Comparison of ENCODE assay signal across 18 cellular contexts in genomic region chr17:63528183-63528582, GRCh38. TPM values are rescaled to one million over a fixed set of nuclear protein-coding genes. Genes with fewer than 3 reads are reported as not detected.
DNase-seq lines count a peak whose midpoint lies in the region; ATAC-seq, FAIRE-seq and TF ChIP-seq lines count a peak whose summit lies in the region.
"Had no signal": no experiment of that assay in that cellular context is flagged by ENCODE, and none has a peak within 500 bp of the region (broad histone marks: within the 10 kb centered on the region; RNA-seq: fewer than 3 reads in every experiment).

No MANE protein-coding gene starts in this region.

- DNase-seq in NCI-H2107 treated with DMSO at 0.1 percent for 48 hours (lab: John Stamatoyannopoulos, UW; ENCODE audit: unreplicated experiment) (peak; percentile 67), NCI-H2107 (lab: John Stamatoyannopoulos, UW) (no peak), NCI-H2171 (lab: John Stamatoyannopoulos, UW) (peak; percentile 91), small intestine (peak; percentile 10)
- no peak for DNase-seq in stimulated activated CD4-positive, alpha-beta T cell treated with anti-CD3 and anti-CD28 coated beads, Interleukin-12 subunit alpha, Interleukin-12 subunit beta, amount 100 ng/mL, for 4 hours
- DNase-seq: 8988T; CD4-positive, CD25-positive, alpha-beta regulatory T cell; DND-41; GDM1 had no signal

- no peaks in the 10 kb centered on the region for H3K36me3 ChIP-seq in small intestine (ENCODE audit: control insufficient read depth in 2 of 2, insufficient read depth in 2 of 2, low read length in 2 of 2)
- H3K36me3 ChIP-seq: BLaER1 treated with 17β-estradiol and CSF1 and Interleukin-3, amounts not matched to agents 10 nM and 100 nM; HAP-1 had no signal

- no peak for TF ChIP-seq CTCF in VCaP (conservative IDR thresholded peaks at IDR 0.05)

- no peaks in the 10 kb centered on the region for H3K9me3 ChIP-seq in small intestine (ENCODE audit: control insufficient read depth, low read depth)
- H3K9me3 ChIP-seq: BLaER1 treated with 17β-estradiol and CSF1 and Interleukin-3, amounts not matched to agents 10 nM and 100 nM; HAP-1 had no signal

- H3K27ac ChIP-seq in VCaP (0 out of 2 replicates have a peak overlapping the region, but pooled peaks have one; percentile 10), small intestine (ENCODE audit: low read depth in 1 of 2, low read length in 1 of 2) (no peak overlapping the region)
- H3K27ac ChIP-seq: BLaER1 treated with 17β-estradiol and CSF1 and Interleukin-3, amounts not matched to agents 10 nM and 100 nM had no signal

- no peaks in the 10 kb centered on the region for H3K27me3 ChIP-seq in small intestine (ENCODE audit: control insufficient read depth in 2 of 2, insufficient read depth in 2 of 2, low read length in 2 of 2)

- H3K4me3 ChIP-seq in small intestine (ENCODE audit: low read depth in 1 of 2, low read length in 2 of 2) = no peak overlapping the region
- H3K4me3 ChIP-seq: BLaER1 treated with 17β-estradiol and CSF1 and Interleukin-3, amounts not matched to agents 10 nM and 100 nM; HAP-1 had no signal

- ATAC-seq in HG03469 (IDR thresholded peaks at IDR 0.05; ENCODE audit: unreplicated experiment) = no peak
- ATAC-seq: HepG2 had no signal

- peaks cover 0 to 3% of the 10 kb centered on the region in 2 donors for H3K4me1 ChIP-seq in small intestine (ENCODE audit: control insufficient read depth in 2 of 2, insufficient read depth in 1 of 2, low read depth in 1 of 2, low read length in 1 of 2)
- H3K4me1 ChIP-seq: HAP-1 had no signal

- WGBS in small intestine, 3 donors = 88 to 91% (median 89%) methylated on average over 9 of the region's 9 CpGs

- no peak for FAIRE-seq in small intestine (lab: Jason Lieb, UNC)
- FAIRE-seq: GM12892, GM19239, H1, HepG2, HTR-8/SVneo had no signal

RNA-seq across cellular contexts. Expression of gene KCNH6, which starts 5.0 kb away (rescaled TPM):
- 1 to 10 TPM in 1 of 3 donors, under 1 TPM in 2; 0.43 to 1.1 (median 0.45) TPM for polyA plus RNA-seq in small intestine
- polyA plus RNA-seq: CD4-positive, CD25-positive, alpha-beta regulatory T cell had no signal

RNA-seq across cellular contexts. Expression of gene DCAF7, which starts 22.1 kb away (rescaled TPM):
- 10 to 100 TPM; 18.4 to 30.0 (median 25.5) TPM for polyA plus RNA-seq in small intestine

RNA-seq across cellular contexts. Expression of gene ACE, which starts 51.3 kb away (rescaled TPM):
- polyA plus RNA-seq in small intestine = 100 to 1,000 TPM in 2 of 3 donors, 10 to 100 TPM in 1; 49.6 to 216 (median 128) TPM

Comparison
In these comparisons a context has a peak if more than half of its experiments do, and no peak if none do; other contexts are left out.
1. DNase-seq: peak in NCI-H2107 treated with DMSO at 0.1 percent for 48 hours (single experiment), NCI-H2171 (single experiment) and small intestine (single experiment); none in NCI-H2107 (single experiment) and stimulated activated CD4-positive, alpha-beta T cell treated with anti-CD3 and anti-CD28 coated beads, Interleukin-12 subunit alpha, Interleukin-12 subunit beta, amount 100 ng/mL, for 4 hours (single experiment).